Comparison of ENCODE assay signal across 8 cellular contexts in the genomic region with DNA sequence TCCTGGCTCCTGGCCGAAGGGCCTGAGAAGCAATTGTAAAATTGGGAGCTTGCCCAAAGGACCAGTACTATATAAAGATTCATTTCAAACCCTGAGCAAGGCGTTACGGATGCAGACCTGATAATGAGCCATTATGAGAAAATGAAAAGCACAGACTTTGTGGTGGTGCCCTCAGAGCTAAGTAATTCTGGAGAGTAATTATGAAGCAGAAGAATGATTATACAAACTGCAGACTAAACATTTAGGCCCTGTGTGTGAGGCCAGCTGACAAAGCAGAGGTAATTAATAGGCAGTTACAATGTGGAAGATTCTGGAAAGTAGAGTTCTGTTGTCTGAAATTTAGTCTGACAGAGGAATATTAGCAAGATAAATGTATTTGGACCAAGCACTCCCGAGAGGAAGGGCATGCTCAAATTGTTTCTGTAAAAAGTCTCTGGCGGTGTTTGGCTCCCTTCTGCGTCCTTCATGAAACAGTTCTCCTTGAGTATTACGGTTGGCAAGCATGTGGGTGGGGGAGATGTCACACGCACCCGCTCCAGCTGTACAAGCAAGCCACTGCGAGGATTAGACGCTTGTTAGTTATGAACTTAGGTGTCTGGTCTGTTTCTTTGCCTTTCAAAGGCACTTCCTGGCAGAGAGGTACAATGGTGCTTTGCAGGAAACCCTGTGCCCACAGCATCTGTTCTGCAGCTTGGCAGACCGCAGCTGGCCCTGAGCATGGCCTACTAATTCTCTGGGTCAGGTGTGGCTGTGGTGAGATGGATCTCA. TPM values are rescaled to one million over a fixed set of nuclear protein-coding genes. Genes with fewer than 3 reads are reported as not detected.
DNase-seq lines count a peak whose midpoint lies in the region; ATAC-seq and TF ChIP-seq lines count a peak whose summit lies in the region.

No MANE protein-coding gene starts in this region.

- H3K27me3 ChIP-seq in muscle layer of colon (ENCODE audit: control insufficient read depth in 1 of 2, insufficient read depth in 2 of 2, low read length in 2 of 2) (no peaks in the 10 kb centered on the region), upper lobe of left lung (no peaks in the 10 kb centered on the region)

- no peaks in the 10 kb centered on the region for H3K9me3 Mint-ChIP-seq in activated T-helper 1 cell treated with anti-CD3 and anti-CD28 coated beads, Interleukin-12 subunit alpha, Interleukin-12 subunit beta, Interleukin-2, Interleukin-4 antibody, amounts not matched to agents 30 ng/mL and 10 ng/mL and 1 ng/mL, durations not matched to agents 14 hours and 24 hours and 36 hours
- no peaks in the 10 kb centered on the region for H3K9me3 Mint-ChIP-seq in nephron progenitor cell

- DNase-seq in Jurkat, Clone E6-1 (ENCODE audit: low read depth, low spot score), result peak; percentile 91
- no peak for DNase-seq in activated T-helper 1 cell treated with anti-CD3 and anti-CD28 coated beads, Interleukin-12 subunit alpha, Interleukin-12 subunit beta, Interleukin-2, Interleukin-4 antibody, amounts not matched to agents 30 ng/mL and 10 ng/mL and 1 ng/mL, durations not matched to agents 14 hours and 24 hours and 36 hours (ENCODE audit: low spot score)
- DNase-seq in upper lobe of left lung (peak in 1 of 2 donors; percentile 41), AG20443 (ENCODE audit: low spot score) (no peak), nephron progenitor cell (no peak), SIG-M5 treated with dmso at 0.1 percent for 504 hours (lab: John Stamatoyannopoulos, UW; ENCODE audit: unreplicated experiment) (no peak)

- peaks cover 55% of the 10 kb centered on the region for H3K4me1 Mint-ChIP-seq in activated T-helper 1 cell treated with anti-CD3 and anti-CD28 coated beads, Interleukin-12 subunit alpha, Interleukin-12 subunit beta, Interleukin-2, Interleukin-4 antibody, amounts not matched to agents 30 ng/mL and 10 ng/mL and 1 ng/mL, durations not matched to agents 14 hours and 24 hours and 36 hours (ENCODE audit: low read depth)
- H3K4me1 Mint-ChIP-seq in nephron progenitor cell, result no peaks in the 10 kb centered on the region

- intact Hi-C loops in activated T-helper 1 cell treated with anti-CD3 and anti-CD28 coated beads, Interleukin-12 subunit alpha, Interleukin-12 subunit beta, Interleukin-2, Interleukin-4 antibody, amounts not matched to agents 30 ng/mL and 10 ng/mL and 1 ng/mL, durations not matched to agents 14 hours and 24 hours and 36 hours (cut with micrococcal nuclease), result loop anchor here (2.0 kb wide), 1 partner anchor 247 kb away; no protein-coding TSS in a partner anchor

- H3K27me3 Mint-ChIP-seq in activated T-helper 1 cell treated with anti-CD3 and anti-CD28 coated beads, Interleukin-12 subunit alpha, Interleukin-12 subunit beta, Interleukin-2, Interleukin-4 antibody, amounts not matched to agents 30 ng/mL and 10 ng/mL and 1 ng/mL, durations not matched to agents 14 hours and 24 hours and 36 hours (ENCODE audit: insufficient read depth), result no peaks in the 10 kb centered on the region
- no peaks in the 10 kb centered on the region for H3K27me3 Mint-ChIP-seq in nephron progenitor cell (ENCODE audit: low read depth, poor library complexity)

- TF ChIP-seq POLR2A in upper lobe of left lung (IDR thresholded peaks at IDR 0.05), result peak in 1 of 4 donors; percentile 8

- H3K27ac Mint-ChIP-seq in activated T-helper 1 cell treated with anti-CD3 and anti-CD28 coated beads, Interleukin-12 subunit alpha, Interleukin-12 subunit beta, Interleukin-2, Interleukin-4 antibody, amounts not matched to agents 30 ng/mL and 10 ng/mL and 1 ng/mL, durations not matched to agents 14 hours and 24 hours and 36 hours, result peak overlapping the region; percentile 78
- no peak overlapping the region for H3K27ac Mint-ChIP-seq in nephron progenitor cell

- ATAC-seq in GM18907 (IDR thresholded peaks at IDR 0.05; ENCODE audit: unreplicated experiment) (peak; percentile 70), upper lobe of left lung (ENCODE audit: low FRiP score in 2 of 2) (peak in 1 of 2 donors; percentile 27)

- no peak for TF ChIP-seq EP300 in upper lobe of left lung (IDR thresholded peaks at IDR 0.05)

- WGBS in upper lobe of left lung, 2 donors, result 52 to 66% methylated on average over 7 to 12 of the region's 12 CpGs

- no peaks in the 10 kb centered on the region for H3K9me3 ChIP-seq in muscle layer of colon (ENCODE audit: low read length)
- H3K9me3 ChIP-seq in upper lobe of left lung, result no peaks in the 10 kb centered on the region

- H3K27ac ChIP-seq in muscle layer of colon (ENCODE audit: low read depth, low read length), result peak overlapping the region; percentile 76
- H3K27ac ChIP-seq in upper lobe of left lung, result peak overlapping the region; percentile 4 to 49 (median 19)

- no peak overlapping the region for H3K4me3 Mint-ChIP-seq in activated T-helper 1 cell treated with anti-CD3 and anti-CD28 coated beads, Interleukin-12 subunit alpha, Interleukin-12 subunit beta, Interleukin-2, Interleukin-4 antibody, amounts not matched to agents 30 ng/mL and 10 ng/mL and 1 ng/mL, durations not matched to agents 14 hours and 24 hours and 36 hours
- no peak overlapping the region for H3K4me3 Mint-ChIP-seq in nephron progenitor cell

- H3K36me3 ChIP-seq in muscle layer of colon (ENCODE audit: insufficient read depth, low read length) (no peaks in the 10 kb centered on the region), upper lobe of left lung (no peaks in the 10 kb centered on the region)

- peaks cover 7% of the 10 kb centered on the region for H3K36me3 Mint-ChIP-seq in activated T-helper 1 cell treated with anti-CD3 and anti-CD28 coated beads, Interleukin-12 subunit alpha, Interleukin-12 subunit beta, Interleukin-2, Interleukin-4 antibody, amounts not matched to agents 30 ng/mL and 10 ng/mL and 1 ng/mL, durations not matched to agents 14 hours and 24 hours and 36 hours (ENCODE audit: low read depth)
- H3K36me3 Mint-ChIP-seq in nephron progenitor cell (ENCODE audit: low read depth), result no peaks in the 10 kb centered on the region

- H3K4me1 ChIP-seq in muscle layer of colon (ENCODE audit: insufficient read depth, low read length) (peaks cover 24% of the 10 kb centered on the region), upper lobe of left lung (peaks cover 5 to 17% (median 8%) of the 10 kb centered on the region in 4 donors)

- no peak for TF ChIP-seq CTCF in upper lobe of left lung (IDR thresholded peaks at IDR 0.05)
- no peak for TF ChIP-seq CTCF in nephron progenitor cell (IDR thresholded peaks at IDR 0.05)

- no peak overlapping the region for H3K4me3 ChIP-seq in Jurkat, Clone E6-1 (ENCODE audit: low read length)
- no peak overlapping the region for H3K4me3 ChIP-seq in muscle layer of colon (ENCODE audit: low read depth in 1 of 2, low read length in 2 of 2)
- no peak overlapping the region for H3K4me3 ChIP-seq in upper lobe of left lung

- no peak overlapping the region for H3K9ac ChIP-seq in muscle layer of colon (ENCODE audit: low read length)

RNA-seq across cellular contexts. Expression of gene CDC42EP3, which starts 45.5 kb away (rescaled TPM):
- polyA plus RNA-seq in Jurkat, Clone E6-1 (2012; ENCODE audit: insufficient read depth, insufficient read length), result 6.7 TPM
- 10.1 and 10.7 TPM in 2 replicates for total RNA-seq in activated T-helper 1 cell treated with anti-CD3 and anti-CD28 coated beads, Interleukin-12 subunit alpha, Interleukin-12 subunit beta, Interleukin-2, Interleukin-4 antibody, amounts not matched to agents 30 ng/mL and 10 ng/mL and 1 ng/mL, durations not matched to agents 14 hours and 24 hours and 36 hours
- 10 to 100 TPM; 24.5 to 76.2 (median 43.2) TPM for total RNA-seq in upper lobe of left lung
